In the genomic region with DNA sequence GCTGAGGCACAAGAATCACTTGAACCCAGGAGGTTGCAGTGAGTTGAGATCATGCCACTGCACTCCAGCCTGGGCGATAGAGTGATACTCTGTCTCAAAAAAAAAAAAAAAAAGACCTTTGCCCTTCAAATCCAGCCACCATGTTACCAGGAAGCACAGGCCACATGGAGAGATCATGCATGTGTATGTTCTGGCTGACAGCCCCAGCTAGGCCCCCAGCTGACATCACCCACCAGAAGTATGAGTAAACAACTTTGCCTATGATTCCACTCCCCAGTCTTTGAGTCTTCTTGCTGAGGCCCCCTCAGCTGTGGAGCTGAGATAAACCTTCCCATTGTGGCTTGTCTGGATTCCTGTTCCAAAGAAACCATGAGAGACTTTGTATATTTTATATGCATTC, we compare ENCODE assay signal across 22 cellular contexts. TPM values are rescaled to one million over a fixed set of nuclear protein-coding genes. Genes with fewer than 3 reads are reported as not detected.
DNase-seq lines count a peak whose midpoint lies in the region; ATAC-seq and TF ChIP-seq lines count a peak whose summit lies in the region.
"Had no signal": no experiment of that assay in that cellular context is flagged by ENCODE, and none has a peak within 500 bp of the region (broad histone marks: within the 10 kb centered on the region; RNA-seq: fewer than 3 reads in every experiment).

No MANE protein-coding gene starts in this region.

- no peaks in the 10 kb centered on the region for H3K27me3 Mint-ChIP-seq in T-helper 2 cell treated with Interferon-gamma antibody and Interleukin-4, amounts not matched to agents 5 μg/mL and 100 μg/mL, for 36 hours (ENCODE audit: low read depth)
- H3K27me3 Mint-ChIP-seq in CD8-positive, alpha-beta T cell (ENCODE audit: low read depth) = no peaks in the 10 kb centered on the region
- no peaks in the 10 kb centered on the region for H3K27me3 Mint-ChIP-seq in activated naive CD8-positive, alpha-beta T cell

- CTCF ChIA-PET in CD8-positive, alpha-beta T cell (lab: Charles Lee) = no interaction called here

- no peak overlapping the region for H3K4me3 ChIP-seq in CD8-positive, alpha-beta T cell (ENCODE audit: low read depth, low read length)
- H3K4me3 ChIP-seq: GM12878, neural progenitor cell, spleen, transverse colon had no signal

- POLR2A ChIA-PET in CD8-positive, alpha-beta T cell (lab: Charles Lee) = interaction anchor here (0.6 kb wide), 1 partner anchor 74 kb away, joined by 5 read pairs; no protein-coding TSS in a partner anchor

- ATAC-seq in CD8-positive, alpha-beta T cell = no peak
- ATAC-seq in GM19452 (IDR thresholded peaks at IDR 0.05; ENCODE audit: unreplicated experiment) = no peak
- ATAC-seq: GM12878, HCT116 had no signal

- peaks cover 12% of the 10 kb centered on the region for H3K36me3 Mint-ChIP-seq in T-helper 2 cell treated with Interferon-gamma antibody and Interleukin-4, amounts not matched to agents 5 μg/mL and 100 μg/mL, for 36 hours (ENCODE audit: low read depth)
- peaks cover 10% of the 10 kb centered on the region for H3K36me3 Mint-ChIP-seq in CD8-positive, alpha-beta T cell
- no peaks in the 10 kb centered on the region for H3K36me3 Mint-ChIP-seq in activated naive CD8-positive, alpha-beta T cell
- H3K36me3 Mint-ChIP-seq: neural progenitor cell had no signal

- H3K9me3 ChIP-seq in CD8-positive, alpha-beta T cell (ENCODE audit: low read length) = no peaks in the 10 kb centered on the region
- H3K9me3 ChIP-seq: spleen, transverse colon had no signal

- no peaks in the 10 kb centered on the region for H3K9me3 Mint-ChIP-seq in T-helper 2 cell treated with Interferon-gamma antibody and Interleukin-4, amounts not matched to agents 5 μg/mL and 100 μg/mL, for 36 hours
- H3K9me3 Mint-ChIP-seq in CD8-positive, alpha-beta T cell = no peaks in the 10 kb centered on the region
- H3K9me3 Mint-ChIP-seq in activated naive CD8-positive, alpha-beta T cell (ENCODE audit: low read depth) = no peaks in the 10 kb centered on the region
- H3K9me3 Mint-ChIP-seq: neural progenitor cell had no signal

- no peak for DNase-seq in T-helper 2 cell treated with Interferon-gamma antibody and Interleukin-4, amounts not matched to agents 5 μg/mL and 100 μg/mL, for 36 hours (ENCODE audit: low spot score)
- DNase-seq in T-helper 2 cell (no peak), mesenteric fat pad (ENCODE audit: low spot score) (peak; percentile 16), NOMO-1 treated with dmso at 0.1 percent for 144 hours (lab: John Stamatoyannopoulos, UW; ENCODE audit: unreplicated experiment) (no peak), NCI-H2081 (lab: John Stamatoyannopoulos, UW) (no peak)
- DNase-seq in CD8-positive, alpha-beta T cell = no peak
- DNase-seq: activated CD4-positive, CD25-positive, alpha-beta regulatory T cell treated with anti-CD3 and anti-CD28 coated beads, Interleukin-2, amount 50 U/mL, for 72 hours; activated T-cell treated with anti-CD3 and anti-CD28 coated beads, Interleukin-2, amount 50 U/mL, for 1 hour; amygdala; GF-D8; hypothalamus; NCI-H1092 treated with DMSO at 0.1 percent for 48 hours; NCI-H2107; NCI-H526; SHP77 treated with DMSO at 0.1 percent for 48 hours; spleen; transverse colon had no signal

- intact Hi-C loops in CD8-positive, alpha-beta T cell (cut with DNase I, micrococcal nuclease) = loop anchor here in 1 of 2 experiments (5.0 kb wide), 2 partner anchors 107 to 497 kb away; a partner anchor contains a TSS

- H3K4me1 ChIP-seq in CD8-positive, alpha-beta T cell (ENCODE audit: insufficient read depth, low read length) = peaks cover 10% of the 10 kb centered on the region
- H3K4me1 ChIP-seq: neural progenitor cell had no signal

- H3K27ac ChIP-seq in CD8-positive, alpha-beta T cell (ENCODE audit: low read depth, low read length) = no peak overlapping the region
- H3K27ac ChIP-seq: neural progenitor cell, spleen, transverse colon had no signal

- peaks cover 16% of the 10 kb centered on the region for H3K4me1 Mint-ChIP-seq in T-helper 2 cell treated with Interferon-gamma antibody and Interleukin-4, amounts not matched to agents 5 μg/mL and 100 μg/mL, for 36 hours (ENCODE audit: low read depth)
- peaks cover 19% of the 10 kb centered on the region for H3K4me1 Mint-ChIP-seq in CD8-positive, alpha-beta T cell (ENCODE audit: low read depth)
- H3K4me1 Mint-ChIP-seq in activated naive CD8-positive, alpha-beta T cell (ENCODE audit: low read depth) = peaks cover 18% of the 10 kb centered on the region

- no peaks in the 10 kb centered on the region for H3K27me3 ChIP-seq in CD8-positive, alpha-beta T cell (ENCODE audit: insufficient read depth, low read length)
- H3K27me3 ChIP-seq: neural progenitor cell, spleen, transverse colon had no signal

- no peak for TF ChIP-seq CTCF in CD8-positive, alpha-beta T cell (IDR thresholded peaks at IDR 0.05)

- H3K36me3 ChIP-seq in CD8-positive, alpha-beta T cell (ENCODE audit: insufficient read depth, low read length) = no peaks in the 10 kb centered on the region
- H3K36me3 ChIP-seq: neural progenitor cell, spleen, transverse colon had no signal

- no peak overlapping the region for H3K4me3 Mint-ChIP-seq in T-helper 2 cell treated with Interferon-gamma antibody and Interleukin-4, amounts not matched to agents 5 μg/mL and 100 μg/mL, for 36 hours
- peak overlapping the region; percentile 11 for H3K4me3 Mint-ChIP-seq in CD8-positive, alpha-beta T cell
- H3K4me3 Mint-ChIP-seq in activated naive CD8-positive, alpha-beta T cell = peak overlapping the region; percentile 9
- H3K4me3 Mint-ChIP-seq: neural progenitor cell had no signal

- H3K27ac Mint-ChIP-seq in T-helper 2 cell treated with Interferon-gamma antibody and Interleukin-4, amounts not matched to agents 5 μg/mL and 100 μg/mL, for 36 hours = peak overlapping the region; percentile 72
- H3K27ac Mint-ChIP-seq in CD8-positive, alpha-beta T cell = peak overlapping the region; percentile 57
- H3K27ac Mint-ChIP-seq in activated naive CD8-positive, alpha-beta T cell = peak overlapping the region; percentile 81
- H3K27ac Mint-ChIP-seq: neural progenitor cell had no signal

RNA-seq across cellular contexts. Expression of a gene that starts 3.3 kb away (rescaled TPM):
- 100 to 1,000 TPM; 225 to 242 TPM for total RNA-seq in CD8-positive, alpha-beta T cell
- 92.3 TPM for total RNA-seq in mesenteric fat pad

RNA-seq across cellular contexts. Expression of a gene that starts 16.6 kb away (rescaled TPM):
- under 1 TPM; 0.46 to 0.64 TPM for total RNA-seq in CD8-positive, alpha-beta T cell
- total RNA-seq in mesenteric fat pad = 46.1 TPM

Comparison
In these comparisons a context has a peak if more than half of its experiments do, and no peak if none do; other contexts are left out.
1. RNA of a gene that starts 16.6 kb away (total RNA-seq): 46.1 TPM in mesenteric fat pad (single experiment); 0.46 to 0.64 TPM in CD8-positive, alpha-beta T cell; every median in the first group is over 10 times any median in the second.
2. Peak in every context shown above with its lines, with median percentiles within 50 percentile points of each other: H3K27ac Mint-ChIP-seq.